8 cellular contexts compared by ENCODE assay signal in the genomic region with DNA sequence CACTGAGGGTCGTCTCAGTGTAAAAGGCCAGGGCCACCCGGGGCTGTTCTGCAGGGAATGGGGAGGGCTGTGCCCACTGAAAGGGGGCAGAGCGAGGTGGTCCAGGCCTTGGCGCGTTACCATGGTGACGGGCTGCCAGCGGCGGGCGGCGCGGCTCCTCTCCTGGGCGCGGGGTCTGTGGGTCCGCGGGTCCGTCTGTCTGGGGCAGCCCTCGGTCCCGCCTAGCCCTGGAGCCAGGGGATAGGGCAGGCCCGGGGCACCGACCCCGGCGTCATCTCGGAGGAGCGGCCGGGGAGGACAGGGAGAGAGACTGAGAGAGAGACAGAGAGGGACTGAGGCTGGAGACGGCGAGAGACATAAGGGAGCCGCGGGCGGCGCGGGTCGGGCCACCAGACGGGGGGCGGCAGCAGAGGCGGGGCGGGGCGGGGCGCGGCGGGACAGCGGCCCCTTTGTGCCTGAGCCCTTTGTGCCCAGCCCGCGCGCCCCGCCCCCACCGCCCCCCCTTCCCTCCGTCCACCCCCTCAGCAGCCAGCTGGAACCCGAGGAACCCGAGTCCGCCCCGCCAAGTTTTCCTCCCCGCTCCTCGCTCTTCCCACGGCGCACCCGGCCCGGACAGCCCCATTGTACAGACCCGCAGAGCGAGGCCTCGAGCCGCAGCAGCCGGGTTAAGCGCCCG. TPM values are rescaled to one million over a fixed set of nuclear protein-coding genes. Genes with fewer than 3 reads are reported as not detected.
DNase-seq lines count a peak whose midpoint lies in the region; ATAC-seq and TF ChIP-seq lines count a peak whose summit lies in the region.

A gene with protein sequence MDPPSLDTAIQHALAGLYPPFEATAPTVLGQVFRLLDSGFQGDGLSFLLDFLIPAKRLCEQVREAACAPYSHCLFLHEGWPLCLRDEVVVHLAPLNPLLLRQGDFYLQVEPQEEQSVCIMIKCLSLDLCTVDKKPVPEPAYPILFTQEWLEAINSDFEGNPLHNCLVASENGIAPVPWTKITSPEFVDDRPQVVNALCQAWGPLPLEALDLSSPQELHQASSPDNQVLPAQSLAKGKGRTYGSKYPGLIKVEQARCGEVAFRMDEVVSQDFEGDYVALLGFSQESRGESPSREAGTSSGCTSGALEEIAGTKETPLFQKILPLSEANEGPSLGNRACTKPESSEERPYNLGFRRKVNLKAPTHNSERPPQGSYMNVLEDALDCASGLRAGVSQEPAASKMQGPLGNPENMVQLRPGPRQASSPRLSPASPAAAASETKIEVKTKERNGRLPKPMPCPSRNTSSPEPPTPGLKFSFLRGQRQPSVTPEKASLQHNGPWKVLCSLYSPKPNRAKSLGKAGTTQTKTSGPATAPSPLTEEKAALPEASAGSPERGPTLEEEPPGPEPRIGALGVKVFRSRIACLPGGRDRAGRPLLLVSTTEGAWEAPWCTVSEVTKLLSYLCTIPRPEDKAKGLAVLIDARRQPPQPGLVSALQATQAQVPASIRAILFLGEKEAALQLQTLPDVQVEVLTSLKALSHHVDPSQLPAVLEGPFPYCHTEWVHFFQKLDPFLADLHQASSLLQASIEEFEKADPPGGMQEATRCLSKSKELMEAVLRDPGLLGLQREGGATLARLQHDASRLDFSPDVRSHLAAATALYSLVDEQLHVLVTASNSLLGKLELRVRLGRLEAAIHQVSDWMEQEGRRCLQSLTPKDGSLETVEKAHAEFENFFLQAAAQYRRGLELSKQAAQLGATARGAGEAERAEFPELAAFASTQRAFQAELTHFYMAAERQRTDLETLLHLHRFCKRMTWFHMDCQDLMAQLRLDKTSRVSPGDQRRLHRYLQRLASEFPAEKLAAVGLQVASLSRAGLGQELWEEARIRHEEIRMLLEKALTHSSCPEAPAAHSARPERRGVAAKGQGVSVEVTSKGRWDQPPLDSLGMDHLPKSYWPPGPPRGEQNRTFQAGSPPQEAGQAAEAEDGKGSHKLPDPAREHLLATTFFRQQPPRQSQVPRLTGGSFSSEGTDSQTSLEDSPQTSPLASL (minus strand): TSS at position 358 of the 676 bp plus-strand sequence. CDS start 235 bp downstream, at position 123.

- H3K36me3 ChIP-seq in skeletal muscle tissue (ENCODE audit: control insufficient read depth in 3 of 3, insufficient read depth in 3 of 3, low read length in 3 of 3), result no peaks in the 10 kb centered on the region

- H3K9me3 ChIP-seq in skeletal muscle tissue (ENCODE audit: control insufficient read depth in 3 of 3, low read length in 3 of 3), result no peaks in the 10 kb centered on the region

- peak within 1 kb of the TSS in 1 of 3 donors; percentile 68 for H3K9ac ChIP-seq in skeletal muscle tissue (ENCODE audit: low read depth in 1 of 3, low read length in 3 of 3)

- H3K4me3 ChIP-seq in HFF-Myc (replicated peaks; ENCODE audit: low read depth, low read length) (peak within 1 kb of the TSS; percentile 22), choroid plexus epithelial cell (ENCODE audit: low read depth, low read length) (peak within 1 kb of the TSS; percentile 81), skeletal muscle tissue (ENCODE audit: low read length in 3 of 3) (peak within 1 kb of the TSS; percentile 27 to 56 (median 49))

- H3K4me1 ChIP-seq in skeletal muscle tissue (ENCODE audit: control insufficient read depth in 3 of 3, insufficient read depth in 3 of 3, low read length in 3 of 3), result peaks cover 3% of the 10 kb centered on the region in 3 donors

- TF ChIP-seq CTCF in HFF-Myc (IDR thresholded peaks at IDR 0.05; ENCODE audit: low read depth, low read length, missing control alignments) (no peak), choroid plexus epithelial cell (conservative IDR thresholded peaks at IDR 0.05; ENCODE audit: low read depth, low read length) (no peak)

- H3K27ac ChIP-seq in layer of hippocampus (ENCODE audit: low read depth, low read length) (peak within 1 kb of the TSS; percentile 97), skeletal muscle tissue (ENCODE audit: low read depth, low read length) (peak within 1 kb of the TSS; percentile 66)

- ATAC-seq in HG02642 (IDR thresholded peaks at IDR 0.05; ENCODE audit: poor library complexity, unreplicated experiment), result no peak
- no peak for ATAC-seq in HG03139 (IDR thresholded peaks at IDR 0.05; ENCODE audit: unreplicated experiment)
- ATAC-seq in GM21576 (IDR thresholded peaks at IDR 0.05; ENCODE audit: unreplicated experiment), result no peak

- H3K27me3 ChIP-seq in layer of hippocampus (ENCODE audit: control insufficient read depth, insufficient read depth, low read length), result no peaks in the 10 kb centered on the region
- H3K27me3 ChIP-seq in skeletal muscle tissue (ENCODE audit: control insufficient read depth in 3 of 3, insufficient read depth in 3 of 3, low read length in 3 of 3), result peaks cover 12 to 27% (median 20%) of the 10 kb centered on the region in 3 donors

- DNase-seq in HFF-Myc (ENCODE audit: extremely low read depth, low read depth) (no peak), choroid plexus epithelial cell (ENCODE audit: low read depth) (peak; percentile 41), NCI-H2029 (lab: John Stamatoyannopoulos, UW) (no peak)

RNA-seq across cellular contexts. Expression of the gene that starts here (rescaled TPM):
- total RNA-seq in skeletal muscle tissue, result 3.7 TPM

Comparison
In these comparisons a context has a peak if more than half of its experiments do, and no peak if none do; other contexts are left out.
1. H3K4me3 ChIP-seq: peak in every context shown above with its lines; median percentile 81 in choroid plexus epithelial cell; 49 in skeletal muscle tissue; 22 in HFF-Myc.